21 cellular contexts compared by ENCODE assay signal in genomic region chr3:29382845-29383244, GRCh38.
DNase-seq lines count a peak whose midpoint lies in the region; ATAC-seq and TF ChIP-seq lines count a peak whose summit lies in the region.
"Had no signal": no experiment of that assay in that cellular context is flagged by ENCODE, and none has a peak within 500 bp of the region (broad histone marks: within the 10 kb centered on the region; RNA-seq: fewer than 3 reads in every experiment).

No MANE protein-coding gene starts in this region.

- H3K27me3 ChIP-seq in GM23338 (ENCODE audit: insufficient read depth) = no peaks in the 10 kb centered on the region
- H3K27me3 ChIP-seq in ascending aorta = no peaks in the 10 kb centered on the region
- H3K27me3 ChIP-seq in osteoblast (ENCODE audit: insufficient read depth, low read length) = no peaks in the 10 kb centered on the region
- no peaks in the 10 kb centered on the region for H3K27me3 ChIP-seq in tibial artery
- H3K27me3 ChIP-seq: BLaER1 treated with 17β-estradiol and CSF1 and Interleukin-3, amounts not matched to agents 10 nM and 100 nM had no signal

- no peak overlapping the region for H2AFZ ChIP-seq in GM23338
- no peak overlapping the region for H2AFZ ChIP-seq in osteoblast (ENCODE audit: low read length)

- TF ChIP-seq CTCF in GM23338 (conservative IDR thresholded peaks at IDR 0.05; ENCODE audit: low read depth in 2 of 2) (no peak), ascending aorta (IDR thresholded peaks at IDR 0.05) (no peak), osteoblast (IDR thresholded peaks at IDR 0.05; ENCODE audit: extremely low read depth, low read depth, low read length) (no peak), tibial artery (IDR thresholded peaks at IDR 0.05) (no peak), RWPE1 (conservative IDR thresholded peaks at IDR 0.05; ENCODE audit: low read depth) (no peak)

- peaks cover 3% of the 10 kb centered on the region for H3K27me3 Mint-ChIP-seq in GM23338 (ENCODE audit: insufficient read depth, low read depth, poor library complexity)
- no peaks in the 10 kb centered on the region for H3K27me3 Mint-ChIP-seq in T-helper 2 cell treated with Interferon-gamma antibody and Interleukin-4, amounts not matched to agents 5 μg/mL and 100 μg/mL, for 36 hours (ENCODE audit: low read depth)
- H3K27me3 Mint-ChIP-seq: CD4-positive, alpha-beta T cell had no signal

- POLR2A ChIA-PET in RWPE1 (lab: Yijun Ruan, JAX; ENCODE audit: low non-redundant PET) = no interaction called here

- H3K27ac ChIP-seq in GM23338 (ENCODE audit: low read depth) (no peak overlapping the region), ascending aorta (peak overlapping the region; percentile 77 to 84), osteoblast (ENCODE audit: low read depth, low read length) (peak overlapping the region; percentile 55), tibial artery (peak overlapping the region; percentile 18 to 40), RWPE1 (no peak overlapping the region)
- H3K27ac ChIP-seq: BLaER1 treated with 17β-estradiol and CSF1 and Interleukin-3, amounts not matched to agents 10 nM and 100 nM had no signal

- no peak overlapping the region for H3K4me3 Mint-ChIP-seq in GM23338
- H3K4me3 Mint-ChIP-seq in T-helper 2 cell treated with Interferon-gamma antibody and Interleukin-4, amounts not matched to agents 5 μg/mL and 100 μg/mL, for 36 hours = no peak overlapping the region
- H3K4me3 Mint-ChIP-seq: CD4-positive, alpha-beta T cell had no signal

- no peak for ATAC-seq in GM23338
- ATAC-seq in sciatic nerve = no peak

- H3F3A ChIP-seq in GM23338 (replicated peaks; ENCODE audit: low read depth) = no peaks in the 10 kb centered on the region

- peaks cover 17% of the 10 kb centered on the region for H3K4me1 Mint-ChIP-seq in GM23338
- H3K4me1 Mint-ChIP-seq in T-helper 2 cell treated with Interferon-gamma antibody and Interleukin-4, amounts not matched to agents 5 μg/mL and 100 μg/mL, for 36 hours (ENCODE audit: low read depth) = no peaks in the 10 kb centered on the region

- 0 out of 2 replicates have a peak overlapping the region, but pooled peaks have one; percentile 12 for H3K27ac Mint-ChIP-seq in GM23338
- no peak overlapping the region for H3K27ac Mint-ChIP-seq in T-helper 2 cell treated with Interferon-gamma antibody and Interleukin-4, amounts not matched to agents 5 μg/mL and 100 μg/mL, for 36 hours
- H3K27ac Mint-ChIP-seq: CD4-positive, alpha-beta T cell had no signal

- intact Hi-C loops in ascending aorta (cut with DNase I) = loop anchor here (1.0 to 5.0 kb wide), 2 partner anchors 101 to 145 kb away; partner anchors contain the start of gene RBMS3
- intact Hi-C loops in tibial artery (cut with DNase I; ENCODE audit: low total_unique reads) = no loop called here
- intact Hi-C loops in sciatic nerve (cut with DNase I) = no loop called here

- H3K4me2 ChIP-seq in GM23338 (0 out of 2 replicates have a peak overlapping the region, but pooled peaks have one; percentile 40), osteoblast (ENCODE audit: insufficient read depth, low read length) (no peak overlapping the region)
- H3K4me2 ChIP-seq: BLaER1 treated with 17β-estradiol and CSF1 and Interleukin-3, amounts not matched to agents 10 nM and 100 nM had no signal

- no peaks in the 10 kb centered on the region for H3K36me3 Mint-ChIP-seq in GM23338 (ENCODE audit: low read depth)
- no peaks in the 10 kb centered on the region for H3K36me3 Mint-ChIP-seq in T-helper 2 cell treated with Interferon-gamma antibody and Interleukin-4, amounts not matched to agents 5 μg/mL and 100 μg/mL, for 36 hours (ENCODE audit: low read depth)

- no peaks in the 10 kb centered on the region for H3K9me3 Mint-ChIP-seq in GM23338
- peaks cover 4% of the 10 kb centered on the region for H3K9me3 Mint-ChIP-seq in T-helper 2 cell treated with Interferon-gamma antibody and Interleukin-4, amounts not matched to agents 5 μg/mL and 100 μg/mL, for 36 hours
- H3K9me3 Mint-ChIP-seq: CD4-positive, alpha-beta T cell had no signal

- H3K79me2 ChIP-seq in GM23338 (replicated peaks; ENCODE audit: insufficient read depth) (no peaks in the 10 kb centered on the region), osteoblast (ENCODE audit: insufficient read depth, low read length) (peaks cover 39% of the 10 kb centered on the region)

- H3K36me3 ChIP-seq in GM23338 (ENCODE audit: insufficient read depth) (no peaks in the 10 kb centered on the region), ascending aorta (no peaks in the 10 kb centered on the region), osteoblast (ENCODE audit: insufficient read depth, low read length) (peaks cover 6% of the 10 kb centered on the region), tibial artery (no peaks in the 10 kb centered on the region)
- H3K36me3 ChIP-seq: BLaER1 treated with 17β-estradiol and CSF1 and Interleukin-3, amounts not matched to agents 10 nM and 100 nM had no signal

- no peaks in the 10 kb centered on the region for H3K9me2 ChIP-seq in GM23338 (ENCODE audit: insufficient read depth)

- no peak overlapping the region for H3K4me3 ChIP-seq in GM23338
- H3K4me3 ChIP-seq in ascending aorta = no peak overlapping the region
- no peak overlapping the region for H3K4me3 ChIP-seq in osteoblast (ENCODE audit: insufficient read depth, low read length)
- no peak overlapping the region for H3K4me3 ChIP-seq in tibial artery
- H3K4me3 ChIP-seq: BLaER1 treated with 17β-estradiol and CSF1 and Interleukin-3, amounts not matched to agents 10 nM and 100 nM had no signal

- DNase-seq in GM23338 (ENCODE audit: low spot score) = no peak
- no peak for DNase-seq in ascending aorta (ENCODE audit: low spot score in 2 of 2)
- DNase-seq in osteoblast (ENCODE audit: insufficient read length, low spot score, missing footprints) = no peak
- DNase-seq in tibial artery = no peak
- DNase-seq in T-helper 2 cell treated with Interferon-gamma antibody and Interleukin-4, amounts not matched to agents 5 μg/mL and 100 μg/mL, for 36 hours (ENCODE audit: low spot score) = no peak
- no peak for DNase-seq in sciatic nerve (ENCODE audit: low spot score)
- DNase-seq in RWPE1 (ENCODE audit: low spot score) = no peak
- DNase-seq: AML-193; CD4-positive, alpha-beta T cell; H7; NCI-H1092; NCI-H1417 treated with DMSO at 0.1 percent for 48 hours; NCI-H1694 treated with DMSO at 0.1 percent for 48 hours; NCI-H2081 treated with DMSO at 0.1 percent for 48 hours; NCI-H2171; NCI-H226; NCI-H510A; NCI-H69; RPMI8226; SHP77 treated with DMSO at 0.1 percent for 48 hours had no signal

- H3K4me1 ChIP-seq in GM23338 (ENCODE audit: insufficient read depth) (peaks cover 11% of the 10 kb centered on the region), ascending aorta (peaks cover 2 to 36% of the 10 kb centered on the region in 2 donors), osteoblast (ENCODE audit: insufficient read depth, low read length) (peaks cover 42% of the 10 kb centered on the region), tibial artery (peaks cover 0 to 54% (median 22%) of the 10 kb centered on the region in 4 donors)

- H4K20me1 ChIP-seq in GM23338 (replicated peaks; ENCODE audit: insufficient read depth) = no peaks in the 10 kb centered on the region
- peaks cover 14% of the 10 kb centered on the region for H4K20me1 ChIP-seq in osteoblast (ENCODE audit: insufficient read depth, low read length)
- H4K20me1 ChIP-seq: BLaER1 treated with 17β-estradiol and CSF1 and Interleukin-3, amounts not matched to agents 10 nM and 100 nM had no signal

- CTCF ChIA-PET in RWPE1 (lab: Yijun Ruan, JAX) = interaction anchor here (0.6 kb wide), 1 partner anchor 423 kb away, joined by 3 read pairs; no protein-coding TSS in a partner anchor

- H3K9me3 ChIP-seq in ascending aorta (peaks cover 0 to 4% of the 10 kb centered on the region in 2 donors), osteoblast (ENCODE audit: low read depth, low read length) (no peaks in the 10 kb centered on the region), tibial artery (no peaks in the 10 kb centered on the region)
- H3K9me3 ChIP-seq: BLaER1 treated with 17β-estradiol and CSF1 and Interleukin-3, amounts not matched to agents 10 nM and 100 nM had no signal

TF ChIP-seq in GM23338, 12 proteins besides CTCF, POLR2A, EP300 and RAD21 (continues in another document):
- TF ChIP-seq ZNF331 (CRISPR knock-in tag; IDR thresholded peaks at IDR 0.05; ENCODE audit: low read depth) (no peak), EZH2phosphoT487 (IDR thresholded peaks at IDR 0.05; ENCODE audit: unreplicated experiment) (no peak), REST (IDR thresholded peaks at IDR 0.05; ENCODE audit: unreplicated experiment) (no peak)

Comparison
In these comparisons a context has a peak if more than half of its experiments do, and no peak if none do; other contexts are left out.
1. H3K27ac ChIP-seq: peak in ascending aorta (2 of 2), osteoblast (single experiment) and tibial artery (2 of 2); none in GM23338 (single experiment) and RWPE1 (single experiment).